12 cellular contexts compared by ENCODE assay signal in genomic region chr3:49352286-49352685, GRCh38. TPM values are rescaled to one million over a fixed set of nuclear protein-coding genes. Genes with fewer than 3 reads are reported as not detected.
DNase-seq lines count a peak whose midpoint lies in the region; ATAC-seq and TF ChIP-seq lines count a peak whose summit lies in the region.
"Had no signal": no experiment of that assay in that cellular context is flagged by ENCODE, and none has a peak within 500 bp of the region (broad histone marks: within the 10 kb centered on the region; RNA-seq: fewer than 3 reads in every experiment).

No MANE protein-coding gene starts in this region.

- no peak overlapping the region for H2BK15ac ChIP-seq in mesendoderm (replicated peaks; ENCODE audit: low read depth)

- no peak overlapping the region for H3K56ac ChIP-seq in mesendoderm (ENCODE audit: low read length)

- TF ChIP-seq CTCF in SK-N-SH (IDR thresholded peaks at IDR 0.05) (no peak), brain microvascular endothelial cell (IDR thresholded peaks at IDR 0.05; ENCODE audit: low read depth, low read length, missing control alignments) (no peak), thyroid gland (IDR thresholded peaks at IDR 0.05) (no peak), prostate gland (IDR thresholded peaks at IDR 0.05) (no peak)

- ATAC-seq in SK-N-SH treated with all-trans-retinoic acid at 6 μM for 48 hours: peak; percentile 15
- ATAC-seq: naive thymus-derived CD8-positive, alpha-beta T cell had no signal

- DNase-seq in SK-N-SH (no peak), brain microvascular endothelial cell (no peak), mesendoderm (no peak), thyroid gland (no peak), NCI-H524 treated with DMSO at 0.1 percent for 48 hours (lab: John Stamatoyannopoulos, UW) (no peak), prostate gland (ENCODE audit: low spot score) (no peak), GDM1 (lab: John Stamatoyannopoulos, UW) (no peak)
- DNase-seq: 8988T; cortex of kidney; naive thymus-derived CD8-positive, alpha-beta T cell; NCI-H1417 treated with DMSO at 0.1 percent for 48 hours had no signal

- H3K4me2 ChIP-seq in SK-N-SH: no peak overlapping the region
- no peak overlapping the region for H3K4me2 ChIP-seq in mesendoderm (ENCODE audit: low read length)

- H2BK120ac ChIP-seq in mesendoderm (ENCODE audit: low read depth, low read length): no peak overlapping the region

- intact Hi-C loops in thyroid gland (cut with DNase I) (no loop called here), prostate gland (cut with DNase I) (no loop called here)

- no peaks in the 10 kb centered on the region for H3K27me3 ChIP-seq in SK-N-SH (ENCODE audit: insufficient read depth)
- no peaks in the 10 kb centered on the region for H3K27me3 ChIP-seq in brain microvascular endothelial cell (replicated peaks)
- no peaks in the 10 kb centered on the region for H3K27me3 ChIP-seq in mesendoderm (ENCODE audit: insufficient read depth, low read length, poor library complexity)
- no peaks in the 10 kb centered on the region for H3K27me3 ChIP-seq in thyroid gland
- H3K27me3 ChIP-seq in prostate gland (replicated peaks; ENCODE audit: insufficient read depth): no peaks in the 10 kb centered on the region

- no peak overlapping the region for H2AK5ac ChIP-seq in mesendoderm (ENCODE audit: low read length)

- H2AFZ ChIP-seq in SK-N-SH (ENCODE audit: low read depth): no peak overlapping the region

- TF ChIP-seq EP300 in SK-N-SH (IDR thresholded peaks at IDR 0.05; ENCODE audit: borderline replicate concordance in 1 of 2, low read depth in 1 of 2, low read length in 1 of 2): no peak

- H4K8ac ChIP-seq in mesendoderm (ENCODE audit: low read depth, low read length): no peak overlapping the region

- peaks cover 22% of the 10 kb centered on the region for H3F3A ChIP-seq in SK-N-SH (replicated peaks; ENCODE audit: insufficient read depth)

- H3K9ac ChIP-seq in SK-N-SH (no peak overlapping the region), mesendoderm (ENCODE audit: low read length) (no peak overlapping the region)

- no peaks in the 10 kb centered on the region for H3K9me2 ChIP-seq in SK-N-SH

- H4K20me1 ChIP-seq in SK-N-SH (ENCODE audit: insufficient read depth): no peaks in the 10 kb centered on the region

- H2BK5ac ChIP-seq in mesendoderm (ENCODE audit: low read length): no peak overlapping the region

- WGBS in SK-N-SH (ENCODE audit: low lambda C conversion rate): 97% methylated on average over 2 of the region's 2 CpGs
- WGBS in mesendoderm (ENCODE audit: extremely low coverage, insufficient coverage, low lambda C conversion rate): no CpG with 5 or more reads among the region's 2 CpGs
- 48 to 63% methylated on average over 2 of the region's 2 CpGs for WGBS in thyroid gland, 2 donors
- 87% methylated on average over 2 of the region's 2 CpGs for WGBS in prostate gland

- H3K9me3 ChIP-seq in SK-N-SH (no peaks in the 10 kb centered on the region), thyroid gland (no peaks in the 10 kb centered on the region), prostate gland (no peaks in the 10 kb centered on the region)

- TF ChIP-seq POLR2A in thyroid gland (IDR thresholded peaks at IDR 0.05): no peak
- TF ChIP-seq POLR2A in prostate gland (IDR thresholded peaks at IDR 0.05): no peak

- H3K27ac ChIP-seq in SK-N-SH (ENCODE audit: low read depth in 2 of 2, low read length in 1 of 2): peak overlapping the region in 1 of 2 experiments; percentile 19; a peak in 2 of 4 replicates
- H3K27ac ChIP-seq in brain microvascular endothelial cell: peak overlapping the region; percentile 54
- no peak overlapping the region for H3K27ac ChIP-seq in mesendoderm (ENCODE audit: low read depth, low read length)
- peak overlapping the region; percentile 57 to 81 (median 75) for H3K27ac ChIP-seq in thyroid gland
- H3K27ac ChIP-seq in prostate gland: no peak overlapping the region

- peaks cover 2% of the 10 kb centered on the region for H3K79me1 ChIP-seq in mesendoderm (ENCODE audit: low read length)

- H3K18ac ChIP-seq in mesendoderm (ENCODE audit: low read length): no peak overlapping the region

- H3K4ac ChIP-seq in mesendoderm (ENCODE audit: low read depth, low read length): no peak overlapping the region

- H3K23ac ChIP-seq in mesendoderm (ENCODE audit: low read length): no peak overlapping the region

- H3K36me3 ChIP-seq in SK-N-SH (replicated peaks in 1 of 2; ENCODE audit: control insufficient read depth in 1 of 2, insufficient read depth in 2 of 2, low read length in 1 of 2) (peaks cover 6 to 21% of the 10 kb centered on the region in 2 experiments), brain microvascular endothelial cell (replicated peaks) (peaks cover 17% of the 10 kb centered on the region), mesendoderm (ENCODE audit: control insufficient read depth, insufficient read depth, low read length) (peaks cover 1% of the 10 kb centered on the region), thyroid gland (no peaks in the 10 kb centered on the region), prostate gland (no peaks in the 10 kb centered on the region)

- POLR2A ChIA-PET in SK-N-SH (lab: Yijun Ruan, JAX): no interaction called here

- in situ Hi-C loops in brain microvascular endothelial cell (cut with HindIII; ENCODE audit: low pct_ligation_motif_present, low sequenced_read_pairs): no loop called here

- H3K4me1 ChIP-seq in SK-N-SH (ENCODE audit: control insufficient read depth in 1 of 2, insufficient read depth in 2 of 2, low read depth in 1 of 2, low read length in 1 of 2) (peaks cover under 1 to 8% of the 10 kb centered on the region in 2 experiments; a peak in 2 of 4 replicates), mesendoderm (ENCODE audit: control insufficient read depth, low read depth, low read length) (no peaks in the 10 kb centered on the region), thyroid gland (peaks cover 17 to 43% of the 10 kb centered on the region in 2 donors), prostate gland (replicated peaks) (no peaks in the 10 kb centered on the region)

- CTCF ChIA-PET in SK-N-SH (lab: Yijun Ruan, JAX): interaction anchor here (1.2 kb wide), 1 partner anchor 12 kb away, joined by 3 read pairs; no protein-coding TSS in a partner anchor

- no peak for TF ChIP-seq RAD21 in SK-N-SH (IDR thresholded peaks at IDR 0.05; ENCODE audit: low read length)

- H3K79me2 ChIP-seq in SK-N-SH (ENCODE audit: insufficient read depth) (peaks cover 17% of the 10 kb centered on the region), mesendoderm (ENCODE audit: control insufficient read depth, insufficient read depth, low read length) (peaks cover 4% of the 10 kb centered on the region)

- H3K4me3 ChIP-seq in SK-N-SH (ENCODE audit: low read depth in 2 of 2, low read length in 1 of 2) (no peak overlapping the region), brain microvascular endothelial cell (ENCODE audit: low read depth, low read length) (no peak overlapping the region), mesendoderm (ENCODE audit: low read length) (no peak overlapping the region), thyroid gland (replicated peaks in 1 of 3) (no peak overlapping the region), prostate gland (no peak overlapping the region)

- peak overlapping the region; percentile 39 for H4K5ac ChIP-seq in mesendoderm (ENCODE audit: low read length)

TF ChIP-seq in SK-N-SH treated with all-trans-retinoic acid at 6 μM for 48 hours, 23 proteins besides CTCF, POLR2A, EP300 and RAD21:
- no peak for TF ChIP-seq ZNF565 (CRISPR knock-in tag; conservative IDR thresholded peaks at IDR 0.05; ENCODE audit: low read depth)
- TF ChIP-seq ZNF8 (CRISPR knock-in tag; IDR thresholded peaks at IDR 0.05): no peak
- no peak for TF ChIP-seq CSDC2 (CRISPR knock-in tag; IDR thresholded peaks at IDR 0.05)
- TF ChIP-seq BACH2 (CRISPR knock-in tag; IDR thresholded peaks at IDR 0.05; ENCODE audit: borderline replicate concordance): no peak

TF ChIP-seq in SK-N-SH, 30 proteins besides CTCF, POLR2A, EP300 and RAD21 (continues in another document):
- TF ChIP-seq MAX (IDR thresholded peaks at IDR 0.05; ENCODE audit: low read depth) (no peak), FOXM1 (IDR thresholded peaks at IDR 0.05; ENCODE audit: low read depth) (no peak), JUND (IDR thresholded peaks at IDR 0.05) (no peak)
- TF ChIP-seq, protein P1, sequence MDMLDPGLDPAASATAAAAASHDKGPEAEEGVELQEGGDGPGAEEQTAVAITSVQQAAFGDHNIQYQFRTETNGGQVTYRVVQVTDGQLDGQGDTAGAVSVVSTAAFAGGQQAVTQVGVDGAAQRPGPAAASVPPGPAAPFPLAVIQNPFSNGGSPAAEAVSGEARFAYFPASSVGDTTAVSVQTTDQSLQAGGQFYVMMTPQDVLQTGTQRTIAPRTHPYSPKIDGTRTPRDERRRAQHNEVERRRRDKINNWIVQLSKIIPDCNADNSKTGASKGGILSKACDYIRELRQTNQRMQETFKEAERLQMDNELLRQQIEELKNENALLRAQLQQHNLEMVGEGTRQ (IDR thresholded peaks at IDR 0.05; ENCODE audit: borderline replicate concordance, low read depth, low read length): no peak

RNA-seq across cellular contexts. Expression of gene GPX1, which starts 5.9 kb away (rescaled TPM):
- polyA plus RNA-seq in SK-N-SH (2012; rRNA removed): 661 and 815 TPM in 2 replicates
- 391 and 496 TPM in 2 replicates for polyA plus RNA-seq in SK-N-SH (2012; cell fraction: cytosol; rRNA removed)
- polyA plus RNA-seq in SK-N-SH (2012; cell fraction: nucleus; rRNA removed): 254 and 446 TPM in 2 replicates
- polyA plus RNA-seq in mesendoderm (2013, experiment 1 of 2): 252 TPM
- 250 TPM for polyA plus RNA-seq in mesendoderm (2013, experiment 2 of 2)
- 100 to 1,000 TPM; 161 to 398 (median 226) TPM for total RNA-seq in thyroid gland
- total RNA-seq in prostate gland: 100 to 1,000 TPM; 250 to 279 TPM

RNA-seq across cellular contexts. Expression of gene USP4, which starts 12.4 kb away (rescaled TPM):
- polyA plus RNA-seq in SK-N-SH (2012; rRNA removed): 33.2 and 45.6 TPM in 2 replicates
- polyA plus RNA-seq in SK-N-SH (2012; cell fraction: cytosol; rRNA removed): 25.0 and 29.3 TPM in 2 replicates
- 93.9 and 124 TPM in 2 replicates for polyA plus RNA-seq in SK-N-SH (2012; cell fraction: nucleus; rRNA removed)
- polyA plus RNA-seq in mesendoderm (2013, experiment 1 of 2): 20.3 TPM
- polyA plus RNA-seq in mesendoderm (2013, experiment 2 of 2): 21.6 TPM
- total RNA-seq in thyroid gland (10 to 100 TPM; 19.8 to 32.6 (median 28.5) TPM), prostate gland (10 to 100 TPM; 18.3 to 30.8 TPM)

RNA-seq across cellular contexts. Expression of gene RHOA, which starts 59.5 kb away (rescaled TPM):
- polyA plus RNA-seq in SK-N-SH (2012; rRNA removed): 221 and 312 TPM in 2 replicates
- polyA plus RNA-seq in SK-N-SH (2012; cell fraction: cytosol; rRNA removed): 300 and 334 TPM in 2 replicates
- polyA plus RNA-seq in SK-N-SH (2012; cell fraction: nucleus; rRNA removed): 174 and 183 TPM in 2 replicates
- polyA plus RNA-seq in mesendoderm (2013, experiment 1 of 2): 409 TPM
- 408 TPM for polyA plus RNA-seq in mesendoderm (2013, experiment 2 of 2)
- 100 to 1,000 TPM; 437 to 789 (median 587) TPM for total RNA-seq in thyroid gland
- total RNA-seq in prostate gland: 100 to 1,000 TPM; 296 to 343 TPM

RNA-seq across cellular contexts. Expression of gene TCTA, which starts 59.9 kb away (rescaled TPM):
- 42.1 and 57.5 TPM in 2 replicates for polyA plus RNA-seq in SK-N-SH (2012; rRNA removed)
- 37.9 and 47.3 TPM in 2 replicates for polyA plus RNA-seq in SK-N-SH (2012; cell fraction: cytosol; rRNA removed)
- polyA plus RNA-seq in SK-N-SH (2012; cell fraction: nucleus; rRNA removed): 26.5 and 29.9 TPM in 2 replicates
- 6.6 TPM for polyA plus RNA-seq in mesendoderm (2013, experiment 1 of 2)
- polyA plus RNA-seq in mesendoderm (2013, experiment 2 of 2): 6.5 TPM
- total RNA-seq in thyroid gland (100 to 1,000 TPM in 2 of 4 donors, 10 to 100 TPM in 2; 50.4 to 177 (median 94.8) TPM), prostate gland (10 to 100 TPM; 39.6 to 70.0 TPM)

Comparison
In these comparisons a context has a peak if more than half of its experiments do, and no peak if none do; other contexts are left out.
1. H3K27ac ChIP-seq: peak in brain microvascular endothelial cell (single experiment) and thyroid gland (3 of 3); none in mesendoderm (single experiment) and prostate gland (0 of 2).